14 cellular contexts compared by ENCODE assay signal in the genomic region with DNA sequence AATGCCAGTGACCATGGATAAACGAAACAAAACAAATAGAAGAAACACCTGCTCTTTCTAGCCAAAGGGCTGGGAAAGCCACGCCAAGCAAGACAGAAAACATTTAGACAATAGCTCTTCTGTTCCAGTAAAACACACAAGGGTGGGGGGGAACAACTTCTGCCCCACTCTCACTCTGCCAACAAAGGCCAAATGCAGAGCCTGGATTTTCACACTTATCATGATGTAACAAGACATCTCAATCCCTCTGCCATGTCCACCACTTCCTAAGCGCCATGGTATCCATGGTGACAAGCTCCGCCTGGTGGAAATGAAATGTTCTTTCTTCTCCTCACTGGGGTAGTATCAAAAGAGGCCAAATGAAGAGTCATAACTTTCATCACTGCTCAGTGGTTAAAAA.
DNase-seq lines count a peak whose midpoint lies in the region; ATAC-seq, FAIRE-seq and TF ChIP-seq lines count a peak whose summit lies in the region.
"Had no signal": no experiment of that assay in that cellular context is flagged by ENCODE, and none has a peak within 500 bp of the region (broad histone marks: within the 10 kb centered on the region; RNA-seq: fewer than 3 reads in every experiment).

No MANE protein-coding gene starts in this region.

- H2BK15ac ChIP-seq in mesendoderm (replicated peaks; ENCODE audit: low read depth) = no peak overlapping the region

- H3K9me3 ChIP-seq in SJCRH30 (replicated peaks) = no peaks in the 10 kb centered on the region
- H3K9me3 ChIP-seq in pancreas = no peaks in the 10 kb centered on the region
- H3K9me3 ChIP-seq: BE2C, lower lobe of right lung had no signal

- no peak overlapping the region for H3K23ac ChIP-seq in mesendoderm (ENCODE audit: low read length)

- no peak overlapping the region for H4K5ac ChIP-seq in mesendoderm (ENCODE audit: low read length)

- no peaks in the 10 kb centered on the region for H3K27me3 ChIP-seq in SJCRH30
- no peaks in the 10 kb centered on the region for H3K27me3 ChIP-seq in mesendoderm (ENCODE audit: insufficient read depth, low read length, poor library complexity)
- H3K27me3 ChIP-seq in pancreas = no peaks in the 10 kb centered on the region

- no CpG with 5 or more reads among the region's 4 CpGs for WGBS in mesendoderm (ENCODE audit: extremely low coverage, insufficient coverage, low lambda C conversion rate)
- whole genome bisulfite sequencing in pancreas, 2 donors = 17 to 18% methylated on average over 4 of the region's 4 CpGs

- H3K4me1 ChIP-seq in SJCRH30 (peaks cover 66% of the 10 kb centered on the region), mesendoderm (ENCODE audit: control insufficient read depth, low read depth, low read length) (no peaks in the 10 kb centered on the region), pancreas (no peaks in the 10 kb centered on the region)
- H3K4me1 ChIP-seq: BE2C, lower lobe of right lung had no signal

- no peak overlapping the region for H3K4me2 ChIP-seq in mesendoderm (ENCODE audit: low read length)

- no peaks in the 10 kb centered on the region for H3K79me2 ChIP-seq in mesendoderm (ENCODE audit: control insufficient read depth, insufficient read depth, low read length)

- DNase-seq in DMS153 (lab: John Stamatoyannopoulos, UW) (peak; percentile 21), NCI-H146 (lab: John Stamatoyannopoulos, UW) (peak; percentile 78), SJCRH30 (peak; percentile 96 to 99), mesendoderm (peak; percentile 21), OCI-M1 (lab: John Stamatoyannopoulos, UW) (no peak), pancreas (no peak)
- DNase-seq: activated CD8-positive, alpha-beta T cell treated with anti-CD3 and anti-CD28 coated beads for 36 hours; BE2C; lower lobe of right lung; NCI-H524 treated with DMSO at 0.1 percent for 48 hours had no signal

- H3K4me3 ChIP-seq in SJCRH30 (no peak overlapping the region), mesendoderm (ENCODE audit: low read length) (no peak overlapping the region), pancreas (no peak overlapping the region)
- H3K4me3 ChIP-seq: lower lobe of right lung had no signal

- H2BK5ac ChIP-seq in mesendoderm (ENCODE audit: low read length) = no peak overlapping the region

- no peak overlapping the region for H2BK120ac ChIP-seq in mesendoderm (ENCODE audit: low read depth, low read length)

- H3K18ac ChIP-seq in mesendoderm (ENCODE audit: low read length) = no peak overlapping the region

- peak overlapping the region; percentile 97 for H3K27ac ChIP-seq in SJCRH30
- no peak overlapping the region for H3K27ac ChIP-seq in mesendoderm (ENCODE audit: low read depth, low read length)
- no peak overlapping the region for H3K27ac ChIP-seq in pancreas
- H3K27ac ChIP-seq: lower lobe of right lung had no signal

- TF ChIP-seq CTCF in pancreas (IDR thresholded peaks at IDR 0.05) = no peak

- intact Hi-C loops in pancreas (cut with DNase I) = no loop called here

- ATAC-seq in pancreas (no peak), GM18511 (IDR thresholded peaks at IDR 0.05; ENCODE audit: unreplicated experiment) (no peak), HG02852 (IDR thresholded peaks at IDR 0.05; ENCODE audit: unreplicated experiment) (no peak)
- ATAC-seq: activated CD8-positive, alpha-beta T cell treated with anti-CD3 and anti-CD28 coated beads for 36 hours; lower lobe of right lung; stimulated activated memory B cell treated with anti-CD40 and anti-IgM and Interleukin-4, amounts not matched to agents 10 μg/mL and 1 μg/mL and 100 μg/mL, for 72 hours had no signal

- H3K79me1 ChIP-seq in mesendoderm (ENCODE audit: low read length) = no peaks in the 10 kb centered on the region

- H2AK5ac ChIP-seq in mesendoderm (ENCODE audit: low read length) = no peak overlapping the region

- no peak overlapping the region for H3K4ac ChIP-seq in mesendoderm (ENCODE audit: low read depth, low read length)

- no peak overlapping the region for H3K9ac ChIP-seq in mesendoderm (ENCODE audit: low read length)

- no peak for FAIRE-seq in pancreas (lab: Jason Lieb, UNC)
- FAIRE-seq: TTC549 had no signal

- H4K8ac ChIP-seq in mesendoderm (ENCODE audit: low read depth, low read length) = no peak overlapping the region

- H3K56ac ChIP-seq in mesendoderm (ENCODE audit: low read length) = no peak overlapping the region

- H3K36me3 ChIP-seq in SJCRH30 = no peaks in the 10 kb centered on the region
- no peaks in the 10 kb centered on the region for H3K36me3 ChIP-seq in mesendoderm (ENCODE audit: control insufficient read depth, insufficient read depth, low read length)
- H3K36me3 ChIP-seq in pancreas = no peaks in the 10 kb centered on the region
- H3K36me3 ChIP-seq: BE2C, lower lobe of right lung had no signal

Comparison
In these comparisons a context has a peak if more than half of its experiments do, and no peak if none do; other contexts are left out.
1. DNase-seq: peak in DMS153 (single experiment), NCI-H146 (single experiment), SJCRH30 (2 of 2) and mesendoderm (single experiment); none in OCI-M1 (single experiment) and pancreas (0 of 6).